Comparison of ENCODE assay signal across 11 cellular contexts in genomic region chr22:31626427-31627150, GRCh38. TPM values are rescaled to one million over a fixed set of nuclear protein-coding genes. Genes with fewer than 3 reads are reported as not detected.
A peak's percentile ranks its signal among the peaks of the same experiment; 100 is the strongest.
DNase-seq lines count a peak whose midpoint lies in the region; ATAC-seq lines count a peak whose summit lies in the region.
"Had no signal": no experiment of that assay in that cellular context is flagged by ENCODE, and none has a peak within 500 bp of the region (broad histone marks: within the 10 kb centered on the region; RNA-seq: fewer than 3 reads in every experiment).

No MANE protein-coding gene starts in this region.

- H3K4me3 Mint-ChIP-seq in stimulated activated naive CD8-positive, alpha-beta T cell treated with anti-CD3 and anti-CD28 coated beads, Interleukin-15, Interleukin-2, amounts not matched to agents 100 ng/mL and 50 ng/mL, for 24 hours = no peak overlapping the region
- H3K4me3 Mint-ChIP-seq in central memory CD8-positive, alpha-beta T cell = no peak overlapping the region

- peak overlapping the region; percentile 16 for H3K27ac ChIP-seq in muscle layer of colon (ENCODE audit: low read depth, low read length)
- H3K27ac ChIP-seq: KMS-11 had no signal

- no peaks in the 10 kb centered on the region for H3K36me3 ChIP-seq in muscle layer of colon (ENCODE audit: insufficient read depth, low read length)

- no peaks in the 10 kb centered on the region for H3K9me3 ChIP-seq in muscle layer of colon (ENCODE audit: low read length)
- H3K9me3 ChIP-seq: thoracic aorta had no signal

- H3K9me3 Mint-ChIP-seq in stimulated activated naive CD8-positive, alpha-beta T cell treated with anti-CD3 and anti-CD28 coated beads, Interleukin-15, Interleukin-2, amounts not matched to agents 100 ng/mL and 50 ng/mL, for 24 hours = no peaks in the 10 kb centered on the region
- no peaks in the 10 kb centered on the region for H3K9me3 Mint-ChIP-seq in central memory CD8-positive, alpha-beta T cell

- no peaks in the 10 kb centered on the region for H3K27me3 Mint-ChIP-seq in stimulated activated naive CD8-positive, alpha-beta T cell treated with anti-CD3 and anti-CD28 coated beads, Interleukin-15, Interleukin-2, amounts not matched to agents 100 ng/mL and 50 ng/mL, for 24 hours
- no peaks in the 10 kb centered on the region for H3K27me3 Mint-ChIP-seq in central memory CD8-positive, alpha-beta T cell

- H3K4me1 Mint-ChIP-seq in stimulated activated naive CD8-positive, alpha-beta T cell treated with anti-CD3 and anti-CD28 coated beads, Interleukin-15, Interleukin-2, amounts not matched to agents 100 ng/mL and 50 ng/mL, for 24 hours (ENCODE audit: low read depth) = peaks cover 41% of the 10 kb centered on the region
- H3K4me1 Mint-ChIP-seq in central memory CD8-positive, alpha-beta T cell = peaks cover 38% of the 10 kb centered on the region

- ATAC-seq in stimulated activated naive CD8-positive, alpha-beta T cell treated with anti-CD3 and anti-CD28 coated beads, Interleukin-15, Interleukin-2, amounts not matched to agents 100 U/mL and 50 U/mL, for 24 hours = no peak
- no peak for ATAC-seq in central memory CD8-positive, alpha-beta T cell (replicated peaks; ENCODE audit: extremely low read depth, poor library complexity, severe bottlenecking)
- ATAC-seq in GM21786 (IDR thresholded peaks at IDR 0.05; ENCODE audit: unreplicated experiment) = no peak
- ATAC-seq: SK-N-SH treated with all-trans-retinoic acid at 6 μM for 48 hours had no signal

- H3K4me1 ChIP-seq in muscle layer of colon (ENCODE audit: insufficient read depth, low read length) = peaks cover 53% of the 10 kb centered on the region

- H3K27me3 ChIP-seq in muscle layer of colon (ENCODE audit: control insufficient read depth in 1 of 2, insufficient read depth in 2 of 2, low read length in 2 of 2) = no peaks in the 10 kb centered on the region

- no peak overlapping the region for H3K9ac ChIP-seq in muscle layer of colon (ENCODE audit: low read length)
- H3K9ac ChIP-seq: KMS-11 had no signal

- DNase-seq in stimulated activated naive CD8-positive, alpha-beta T cell treated with anti-CD3 and anti-CD28 coated beads, Interleukin-15, Interleukin-2, amounts not matched to agents 100 U/mL and 50 U/mL, for 24 hours = no peak
- DNase-seq in central memory CD8-positive, alpha-beta T cell (ENCODE audit: low spot score in 2 of 2) = no peak
- DNase-seq in mesenteric fat pad (ENCODE audit: low spot score) (no peak), Kasumi-1 (lab: John Stamatoyannopoulos, UW) (no peak)
- DNase-seq in stimulated activated CD4-positive, alpha-beta T cell treated with anti-CD3 and anti-CD28 coated beads, Interleukin-15, amount 100 ng/mL, for 24 hours = no peak

- H3K27ac Mint-ChIP-seq in stimulated activated naive CD8-positive, alpha-beta T cell treated with anti-CD3 and anti-CD28 coated beads, Interleukin-15, Interleukin-2, amounts not matched to agents 100 ng/mL and 50 ng/mL, for 24 hours = peak overlapping the region; percentile 65
- peak overlapping the region; percentile 64 for H3K27ac Mint-ChIP-seq in central memory CD8-positive, alpha-beta T cell (ENCODE audit: low read depth)

- H3K36me3 Mint-ChIP-seq in stimulated activated naive CD8-positive, alpha-beta T cell treated with anti-CD3 and anti-CD28 coated beads, Interleukin-15, Interleukin-2, amounts not matched to agents 100 ng/mL and 50 ng/mL, for 24 hours (ENCODE audit: low read depth) = peaks cover 21% of the 10 kb centered on the region
- H3K36me3 Mint-ChIP-seq in central memory CD8-positive, alpha-beta T cell (ENCODE audit: insufficient read depth) = peaks cover 34% of the 10 kb centered on the region

- peak overlapping the region in 1 of 2 donors; percentile 15 for H3K4me3 ChIP-seq in muscle layer of colon (ENCODE audit: low read depth in 1 of 2, low read length in 2 of 2)

RNA-seq across cellular contexts. Expression of gene PISD, which starts 35.4 kb away (rescaled TPM):
- 138 TPM for total RNA-seq in mesenteric fat pad
